Comparison of ENCODE assay signal across 16 cellular contexts in genomic region chr4:15402974-15403373, GRCh38. TPM values are rescaled to one million over a fixed set of nuclear protein-coding genes. Genes with fewer than 3 reads are reported as not detected.
DNase-seq lines count a peak whose midpoint lies in the region; ATAC-seq and TF ChIP-seq lines count a peak whose summit lies in the region.
"Had no signal": no experiment of that assay in that cellular context is flagged by ENCODE, and none has a peak within 500 bp of the region (broad histone marks: within the 10 kb centered on the region; RNA-seq: fewer than 3 reads in every experiment).

No MANE protein-coding gene starts in this region.

- H3K36me3 ChIP-seq in RWPE2 (ENCODE audit: low read depth) (no peaks in the 10 kb centered on the region), thoracic aorta (no peaks in the 10 kb centered on the region)
- H3K36me3 ChIP-seq: brain microvascular endothelial cell, esophagus squamous epithelium had no signal

- TF ChIP-seq CTCF in HFFc6 (IDR thresholded peaks at IDR 0.05) (no peak), RWPE2 (IDR thresholded peaks at IDR 0.05; ENCODE audit: poor library complexity, severe bottlenecking) (no peak), mesothelial cell of epicardium (IDR thresholded peaks at IDR 0.05; ENCODE audit: unreplicated experiment) (no peak), thoracic aorta (IDR thresholded peaks at IDR 0.05) (no peak)

- H3K27me3 ChIP-seq in RWPE2 (ENCODE audit: insufficient read depth, poor library complexity, severe bottlenecking) (no peaks in the 10 kb centered on the region), thoracic aorta (replicated peaks; ENCODE audit: insufficient read depth) (no peaks in the 10 kb centered on the region)
- H3K27me3 ChIP-seq: brain microvascular endothelial cell, esophagus squamous epithelium had no signal

- H3K36me3 Mint-ChIP-seq in HFFc6 (ENCODE audit: low read depth) (no peaks in the 10 kb centered on the region), mesothelial cell of epicardium (no peaks in the 10 kb centered on the region)
- H3K36me3 Mint-ChIP-seq: activated naive CD4-positive, alpha-beta T cell treated with anti-CD3 and anti-CD28 coated beads, Interleukin-2, amount 50 U/mL, for 72 hours had no signal

- ATAC-seq in RWPE2 (ENCODE audit: low read depth) (no peak), thoracic aorta (ENCODE audit: insufficient number of reproducible peaks, low FRiP score, low read depth) (no peak), GM18909 (IDR thresholded peaks at IDR 0.05; ENCODE audit: poor library complexity, unreplicated experiment) (no peak)
- ATAC-seq: activated naive CD4-positive, alpha-beta T cell treated with anti-CD3 and anti-CD28 coated beads, Interleukin-2, amount 50 U/mL, for 72 hours; Panc1 had no signal

- H3K27ac Mint-ChIP-seq in HFFc6 (peak overlapping the region; percentile 47; the same call in 1 of the 2 replicates), mesothelial cell of epicardium (peak overlapping the region; percentile 75)

- no peaks in the 10 kb centered on the region for H3K9me3 ChIP-seq in RWPE2 (ENCODE audit: severe bottlenecking)
- no peaks in the 10 kb centered on the region for H3K9me3 ChIP-seq in thoracic aorta
- H3K9me3 ChIP-seq: esophagus squamous epithelium had no signal

- peak overlapping the region; percentile 74 for H3K27ac ChIP-seq in RWPE2 (ENCODE audit: poor library complexity, severe bottlenecking)
- H3K27ac ChIP-seq in thoracic aorta: peak overlapping the region; percentile 82 to 88
- H3K27ac ChIP-seq: brain microvascular endothelial cell had no signal

- H3K4me3 ChIP-seq in RWPE2 (ENCODE audit: severe bottlenecking) (no peak overlapping the region), thoracic aorta (no peak overlapping the region)
- H3K4me3 ChIP-seq: esophagus squamous epithelium, lung had no signal

- H3K9me3 Mint-ChIP-seq in HFFc6: no peaks in the 10 kb centered on the region
- H3K9me3 Mint-ChIP-seq in mesothelial cell of epicardium: no peaks in the 10 kb centered on the region
- H3K9me3 Mint-ChIP-seq: activated naive CD4-positive, alpha-beta T cell treated with anti-CD3 and anti-CD28 coated beads, Interleukin-2, amount 50 U/mL, for 72 hours had no signal

- peaks cover 3% of the 10 kb centered on the region for H3K27me3 Mint-ChIP-seq in HFFc6 (ENCODE audit: insufficient read depth)
- H3K27me3 Mint-ChIP-seq in mesothelial cell of epicardium (ENCODE audit: low read depth): no peaks in the 10 kb centered on the region

- H3K4me1 Mint-ChIP-seq in HFFc6 (ENCODE audit: low read depth) (peaks cover 55% of the 10 kb centered on the region), mesothelial cell of epicardium (peaks cover 41% of the 10 kb centered on the region)

- peaks cover 42% of the 10 kb centered on the region for H3K4me1 ChIP-seq in RWPE2 (ENCODE audit: insufficient read depth, poor library complexity, severe bottlenecking)
- peaks cover 48 to 83% of the 10 kb centered on the region in 2 donors for H3K4me1 ChIP-seq in thoracic aorta (ENCODE audit: control insufficient read depth in 1 of 2, low read depth in 2 of 2)

- no peak overlapping the region; the same call in 1 of the 2 replicates for H3K4me3 Mint-ChIP-seq in HFFc6
- H3K4me3 Mint-ChIP-seq in mesothelial cell of epicardium: no peak overlapping the region

- DNase-seq in HFFc6 (no peak), RWPE2 (ENCODE audit: low spot score) (no peak), mesothelial cell of epicardium (ENCODE audit: low spot score in 2 of 2, unreplicated experiment in 2 of 2) (no peak), thoracic aorta (ENCODE audit: low spot score) (no peak), NCI-H187 (lab: John Stamatoyannopoulos, UW) (no peak), NAMALWA (ENCODE audit: low spot score) (no peak), NCI-H1436 (lab: John Stamatoyannopoulos, UW) (no peak)
- DNase-seq: activated CD4-positive, alpha-beta T cell treated with anti-CD3 and anti-CD28 coated beads, Interleukin-2, amount 50 U/mL, for 4 hours; brain microvascular endothelial cell; esophagus squamous epithelium; NCI-H1092 had no signal

RNA-seq across cellular contexts. Expression of gene C1QTNF7, which starts 24.9 kb away (rescaled TPM):
- under 1 TPM in 1 of 6 experiments, not detected in 5; 0.15 TPM for total RNA-seq in HFFc6 (2021; fragmentation: NEBNext Ultra II Directional; extraction: Animal tissue kit (Norgen Biotek cat#: 25700))
- total RNA-seq in mesothelial cell of epicardium (3.9 to 4.4 TPM (median 4.1 TPM) in 3 replicates), thoracic aorta (10 to 100 TPM; 18.2 to 24.0 TPM)
- total RNA-seq: activated naive CD4-positive, alpha-beta T cell treated with anti-CD3 and anti-CD28 coated beads, Interleukin-2, amount 50 U/mL, for 72 hours; dermis microvascular lymphatic vessel endothelial cell had no signal
